In genomic region chr7:122303971-122304603, GRCh38 we compare ENCODE assay signal across 1 cellular context.
TF ChIP-seq lines count a peak whose summit lies in the region.

No MANE protein-coding gene starts in this region.

TF ChIP-seq in HepG2, 621 proteins besides CTCF, POLR2A, EP300 and RAD21:
- TF ChIP-seq NCOA5 (CRISPR knock-in tag; IDR thresholded peaks at IDR 0.05) (no peak), ARID3A (IDR thresholded peaks at IDR 0.05; ENCODE audit: low read depth, low read length) (no peak), SP4 (CRISPR knock-in tag; IDR thresholded peaks at IDR 0.05) (0 out of 2 replicates have a peak, but pooled peaks have one; percentile 20), MYC (CRISPR knock-in tag; IDR thresholded peaks at IDR 0.05; ENCODE audit: borderline replicate concordance) (no peak), RAD51 (IDR thresholded peaks at IDR 0.05; ENCODE audit: borderline replicate concordance) (no peak), ZNF710 (CRISPR knock-in tag; IDR thresholded peaks at IDR 0.05; ENCODE audit: borderline replicate concordance) (no peak), HDAC1 (CRISPR knock-in tag; IDR thresholded peaks at IDR 0.05) (0 out of 2 replicates have a peak, but pooled peaks have one; percentile 12), CC2D1A (CRISPR knock-in tag; IDR thresholded peaks at IDR 0.05) (no peak), IRX3 (CRISPR knock-in tag; IDR thresholded peaks at IDR 0.05; ENCODE audit: borderline replicate concordance, low read depth) (no peak), NONO (IDR thresholded peaks at IDR 0.05) (no peak), NONO (CRISPR knock-in tag; conservative IDR thresholded peaks at IDR 0.05) (no peak), ZNF253 (CRISPR knock-in tag; IDR thresholded peaks at IDR 0.05; ENCODE audit: borderline replicate concordance) (no peak), GLMP (CRISPR knock-in tag; IDR thresholded peaks at IDR 0.05; ENCODE audit: borderline replicate concordance) (no peak), ZNF891 (CRISPR knock-in tag; IDR thresholded peaks at IDR 0.05) (no peak), HNRNPK (IDR thresholded peaks at IDR 0.05; ENCODE audit: low read depth, low read length, poor library complexity, severe bottlenecking) (no peak), PAXIP1 (CRISPR knock-in tag; conservative IDR thresholded peaks at IDR 0.05) (no peak)
